ENCODE assay signal across 27 cellular contexts in genomic region chr15:72288796-72289596, GRCh38. TPM values are rescaled to one million over a fixed set of nuclear protein-coding genes. Genes with fewer than 3 reads are reported as not detected.
"Had no signal": no experiment of that assay in that cellular context is flagged by ENCODE, and none has a peak within 500 bp of the region (broad histone marks: within the 10 kb centered on the region; RNA-seq: fewer than 3 reads in every experiment).

No MANE protein-coding gene starts in this region.

- H3K36me3 Mint-ChIP-seq: naive thymus-derived CD8-positive, alpha-beta T cell had no signal

- H3K4me3 Mint-ChIP-seq: effector memory CD8-positive, alpha-beta T cell; immature natural killer cell; naive thymus-derived CD8-positive, alpha-beta T cell; stimulated activated naive CD8-positive, alpha-beta T cell treated with anti-CD3 and anti-CD28 coated beads, Interleukin-15, Interleukin-2, amounts not matched to agents 100 ng/mL and 50 ng/mL, for 24 hours had no signal

- H3K4me2 ChIP-seq: smooth muscle cell had no signal

- DNase-seq: cortex of kidney; effector memory CD8-positive, alpha-beta T cell; hypothalamus; immature natural killer cell; islet precursor cell; kidney glomerular epithelial cell; left ventricle myocardium superior; lower lobe of right lung; naive thymus-derived CD8-positive, alpha-beta T cell; stimulated activated CD4-positive, alpha-beta T cell treated with anti-CD3 and anti-CD28 coated beads, Interleukin-12 subunit alpha, Interleukin-12 subunit beta, amount 100 ng/mL, for 4 hours; stimulated activated CD4-positive, alpha-beta T cell treated with anti-CD3 and anti-CD28 coated beads, Interleukin-1b, Interleukin-23, amount 100 ng/mL, for 48 hours; stimulated activated CD4-positive, alpha-beta T cell treated with anti-CD3 and anti-CD28 coated beads, Interleukin-4, amount 100 ng/mL, for 1 hour; stimulated activated CD8-positive, alpha-beta memory T cell treated with anti-CD3 and anti-CD28 coated beads, Interleukin-4, amount 100 ng/mL, for 48 hours; transverse colon; upper lobe of right lung; uterus had no signal

- H3K9me3 ChIP-seq: lower lobe of right lung, neutrophil, pancreas, suprapubic skin, transverse colon, upper lobe of right lung, uterus had no signal

- H3K4me1 ChIP-seq: lower lobe of right lung, pancreas, suprapubic skin, transverse colon, upper lobe of right lung, uterus had no signal

- H3K27me3 ChIP-seq: neutrophil, pancreas, suprapubic skin, transverse colon, upper lobe of right lung, uterus had no signal

- H3K4me1 Mint-ChIP-seq: immature natural killer cell; naive thymus-derived CD8-positive, alpha-beta T cell had no signal

- H3K27me3 Mint-ChIP-seq: effector memory CD8-positive, alpha-beta T cell; naive thymus-derived CD8-positive, alpha-beta T cell; stimulated activated naive CD8-positive, alpha-beta T cell treated with anti-CD3 and anti-CD28 coated beads, Interleukin-15, Interleukin-2, amounts not matched to agents 100 ng/mL and 50 ng/mL, for 24 hours had no signal

- H3K9me3 Mint-ChIP-seq: effector memory CD8-positive, alpha-beta T cell; immature natural killer cell; naive thymus-derived CD8-positive, alpha-beta T cell; stimulated activated naive CD8-positive, alpha-beta T cell treated with anti-CD3 and anti-CD28 coated beads, Interleukin-15, Interleukin-2, amounts not matched to agents 100 ng/mL and 50 ng/mL, for 24 hours had no signal

- H3K27ac Mint-ChIP-seq: effector memory CD8-positive, alpha-beta T cell; immature natural killer cell; progenitor cell of endocrine pancreas; stimulated activated naive CD8-positive, alpha-beta T cell treated with anti-CD3 and anti-CD28 coated beads, Interleukin-15, Interleukin-2, amounts not matched to agents 100 ng/mL and 50 ng/mL, for 24 hours had no signal

- H3K27ac ChIP-seq: lower lobe of right lung, neutrophil, pancreas, suprapubic skin, transverse colon, upper lobe of right lung, uterus had no signal

- H3K36me3 ChIP-seq: lower lobe of right lung, pancreas, transverse colon, upper lobe of right lung, uterus had no signal

- H3K4me3 ChIP-seq: lower lobe of right lung, pancreas, smooth muscle cell, suprapubic skin, transverse colon, upper lobe of right lung, uterus had no signal

- ATAC-seq: effector memory CD8-positive, alpha-beta T cell; left ventricle myocardium superior; naive thymus-derived CD8-positive, alpha-beta T cell; pancreas; sciatic nerve had no signal

- FAIRE-seq: endometrium, frontal cortex, pancreas had no signal

RNA-seq across cellular contexts. Expression of gene CELF6, which starts 31.0 kb away (rescaled TPM):
- total RNA-seq: dermis microvascular lymphatic vessel endothelial cell, fibroblast of villous mesenchyme had no signal
